In genomic region chr16:56371383-56371937, GRCh38 we compare ENCODE assay signal across 18 cellular contexts. TPM values are rescaled to one million over a fixed set of nuclear protein-coding genes. Genes with fewer than 3 reads are reported as not detected.
DNase-seq lines count a peak whose midpoint lies in the region; ATAC-seq, FAIRE-seq and TF ChIP-seq lines count a peak whose summit lies in the region.
"Had no signal": no experiment of that assay in that cellular context is flagged by ENCODE, and none has a peak within 500 bp of the region (broad histone marks: within the 10 kb centered on the region; RNA-seq: fewer than 3 reads in every experiment).

No MANE protein-coding gene starts in this region.

- H3K9me3 ChIP-seq in SK-N-SH (no peaks in the 10 kb centered on the region), muscle layer of duodenum (ENCODE audit: control insufficient read depth in 1 of 2, low read length in 2 of 2) (no peaks in the 10 kb centered on the region)
- H3K9me3 ChIP-seq: mucosa of descending colon, psoas muscle had no signal

- no peaks in the 10 kb centered on the region for H3F3A ChIP-seq in SK-N-SH (replicated peaks; ENCODE audit: insufficient read depth)

- H3K79me2 ChIP-seq in SK-N-SH (ENCODE audit: insufficient read depth): peaks cover 33% of the 10 kb centered on the region

- 80% methylated on average over 3 of the region's 3 CpGs for WGBS in SK-N-SH (ENCODE audit: low lambda C conversion rate)

- H3K4me3 ChIP-seq in SK-N-SH (ENCODE audit: low read depth in 2 of 2, low read length in 1 of 2) (no peak overlapping the region), bronchial epithelial cell (ENCODE audit: low read depth, low read length) (no peak overlapping the region), muscle layer of duodenum (ENCODE audit: low read depth in 1 of 2, low read length in 2 of 2) (no peak overlapping the region)
- H3K4me3 ChIP-seq: mucosa of descending colon, psoas muscle, SK-N-MC had no signal

- no peak overlapping the region for H3K9ac ChIP-seq in SK-N-SH

- no peak for TF ChIP-seq RAD21 in SK-N-SH (IDR thresholded peaks at IDR 0.05; ENCODE audit: low read length)

- DNase-seq in SK-N-SH (no peak), bronchial epithelial cell (ENCODE audit: low read depth) (peak; percentile 16), NCI-H1694 treated with DMSO at 0.1 percent for 48 hours (lab: John Stamatoyannopoulos, UW) (no peak)
- DNase-seq in stimulated activated CD4-positive, alpha-beta T cell treated with anti-CD3 and anti-CD28 coated beads, Interleukin-4, amount 100 ng/mL, for 24 hours: no peak
- DNase-seq: 8988T; activated CD4-positive, alpha-beta T cell treated with anti-CD3 and anti-CD28 coated beads, Interleukin-2, amount 50 U/mL, for 48 hours; C1 segment of cervical spinal cord; Karpas-422; mucosa of descending colon; NCI-H1417 treated with DMSO at 0.1 percent for 48 hours; NCI-H446; psoas muscle had no signal

- CTCF ChIA-PET in SK-N-SH (lab: Yijun Ruan, JAX): interaction anchor here (1.0 to 2.6 kb wide), 3 partner anchors 12 to 56 kb away, joined by 3 to 13 read pairs (median 3); no protein-coding TSS in a partner anchor

- no peak overlapping the region for H3K4me3 Mint-ChIP-seq in stimulated activated memory B cell treated with anti-CD40 and anti-IgM and Interleukin-4, amounts not matched to agents 10 μg/mL and 1 μg/mL and 100 μg/mL, for 72 hours

- TF ChIP-seq CTCF in SK-N-SH (IDR thresholded peaks at IDR 0.05) (no peak), bronchial epithelial cell (IDR thresholded peaks at IDR 0.05; ENCODE audit: insufficient read depth, low read length, severe bottlenecking) (no peak)

- POLR2A ChIA-PET in SK-N-SH (lab: Yijun Ruan, JAX): no interaction called here

- 0 out of 4 replicates have a peak overlapping the region, but pooled peaks of 1 of the 2 experiments have one; percentile 39 for H3K27ac ChIP-seq in SK-N-SH (ENCODE audit: low read depth in 2 of 2, low read length in 1 of 2)
- peak overlapping the region; percentile 19 for H3K27ac ChIP-seq in muscle layer of duodenum (ENCODE audit: low read length)
- H3K27ac ChIP-seq: psoas muscle, SK-N-MC had no signal

- H3K4me1 ChIP-seq in SK-N-SH (ENCODE audit: control insufficient read depth in 1 of 2, insufficient read depth in 2 of 2, low read depth in 1 of 2, low read length in 1 of 2): peaks cover 9 to 18% of the 10 kb centered on the region in 2 experiments
- H3K4me1 ChIP-seq in muscle layer of duodenum (ENCODE audit: control insufficient read depth in 1 of 2, insufficient read depth in 2 of 2, low read length in 2 of 2): peaks cover 0 to 15% of the 10 kb centered on the region in 2 donors

- no peaks in the 10 kb centered on the region for H4K20me1 ChIP-seq in SK-N-SH (ENCODE audit: insufficient read depth)

- H3K27me3 ChIP-seq in SK-N-SH (ENCODE audit: insufficient read depth) (no peaks in the 10 kb centered on the region), bronchial epithelial cell (ENCODE audit: control insufficient read depth, insufficient read depth, low read length) (no peaks in the 10 kb centered on the region), muscle layer of duodenum (ENCODE audit: low read depth, low read length) (no peaks in the 10 kb centered on the region)

- FAIRE-seq in bronchial epithelial cell (lab: Jason Lieb, UNC): no peak
- FAIRE-seq: colon had no signal

- peak; percentile 35 for ATAC-seq in SK-N-SH treated with all-trans-retinoic acid at 6 μM for 48 hours
- no peak for ATAC-seq in stimulated activated memory B cell treated with anti-CD40 and anti-IgM and Interleukin-4, amounts not matched to agents 10 μg/mL and 1 μg/mL and 100 μg/mL, for 72 hours
- no peak for ATAC-seq in HG03521 (IDR thresholded peaks at IDR 0.05; ENCODE audit: unreplicated experiment)
- ATAC-seq: mucosa of descending colon had no signal

- H3K4me1 Mint-ChIP-seq in stimulated activated memory B cell treated with anti-CD40 and anti-IgM and Interleukin-4, amounts not matched to agents 10 μg/mL and 1 μg/mL and 100 μg/mL, for 72 hours: peaks cover 9% of the 10 kb centered on the region

- peaks cover 55% of the 10 kb centered on the region for H3K36me3 Mint-ChIP-seq in stimulated activated memory B cell treated with anti-CD40 and anti-IgM and Interleukin-4, amounts not matched to agents 10 μg/mL and 1 μg/mL and 100 μg/mL, for 72 hours

- peak overlapping the region; percentile 19 for H3K27ac Mint-ChIP-seq in stimulated activated memory B cell treated with anti-CD40 and anti-IgM and Interleukin-4, amounts not matched to agents 10 μg/mL and 1 μg/mL and 100 μg/mL, for 72 hours

- no peaks in the 10 kb centered on the region for H3K27me3 Mint-ChIP-seq in stimulated activated memory B cell treated with anti-CD40 and anti-IgM and Interleukin-4, amounts not matched to agents 10 μg/mL and 1 μg/mL and 100 μg/mL, for 72 hours

- no peak for TF ChIP-seq EP300 in SK-N-SH (IDR thresholded peaks at IDR 0.05; ENCODE audit: borderline replicate concordance in 1 of 2, low read depth in 1 of 2, low read length in 1 of 2)

- no peaks in the 10 kb centered on the region for H3K9me2 ChIP-seq in SK-N-SH

- H3K4me2 ChIP-seq in SK-N-SH: no peak overlapping the region

- H3K36me3 ChIP-seq in SK-N-SH (replicated peaks in 1 of 2; ENCODE audit: control insufficient read depth in 1 of 2, insufficient read depth in 2 of 2, low read length in 1 of 2) (peaks cover 30 to 37% of the 10 kb centered on the region in 2 experiments), bronchial epithelial cell (ENCODE audit: control insufficient read depth, insufficient read depth, low read length) (peaks cover 10% of the 10 kb centered on the region), muscle layer of duodenum (ENCODE audit: control insufficient read depth in 1 of 2, insufficient read depth in 2 of 2, low read length in 2 of 2) (peaks cover 17 to 36% of the 10 kb centered on the region in 2 donors)

- H2AFZ ChIP-seq in SK-N-SH (ENCODE audit: low read depth): no peak overlapping the region

- no peaks in the 10 kb centered on the region for H3K9me3 Mint-ChIP-seq in stimulated activated memory B cell treated with anti-CD40 and anti-IgM and Interleukin-4, amounts not matched to agents 10 μg/mL and 1 μg/mL and 100 μg/mL, for 72 hours

TF ChIP-seq in SK-N-SH treated with all-trans-retinoic acid at 6 μM for 48 hours, 23 proteins besides CTCF, POLR2A, EP300 and RAD21 (continues in another document):
- no peak for TF ChIP-seq ZFP30 (CRISPR knock-in tag; IDR thresholded peaks at IDR 0.05)
- no peak for TF ChIP-seq PATZ1 (CRISPR knock-in tag; IDR thresholded peaks at IDR 0.05; ENCODE audit: borderline replicate concordance)

TF ChIP-seq in SK-N-SH, 30 proteins besides CTCF, POLR2A, EP300 and RAD21:
- TF ChIP-seq JUND (IDR thresholded peaks at IDR 0.05) (no peak), TCF12 (IDR thresholded peaks at IDR 0.05) (no peak), TAF1 (IDR thresholded peaks at IDR 0.05; ENCODE audit: borderline replicate concordance, low read depth, low read length) (no peak), RCOR1 (IDR thresholded peaks at IDR 0.05; ENCODE audit: low read length) (no peak), NRF1 (IDR thresholded peaks at IDR 0.05; ENCODE audit: low read depth, low read length) (no peak), MXI1 (IDR thresholded peaks at IDR 0.05; ENCODE audit: low read depth, low read length) (no peak)

RNA-seq across cellular contexts. Expression of gene AMFR, which starts 53.9 kb away (rescaled TPM):
- 52.9 and 65.3 TPM in 2 replicates for polyA plus RNA-seq in SK-N-SH (2012; rRNA removed)
- polyA plus RNA-seq in SK-N-SH (2012; cell fraction: cytosol; rRNA removed): 40.4 and 50.6 TPM in 2 replicates
- polyA plus RNA-seq in SK-N-SH (2012; cell fraction: nucleus; rRNA removed): 56.5 and 61.3 TPM in 2 replicates
- 224 and 319 TPM in 2 replicates for total RNA-seq in bronchial epithelial cell
